ENCODE assay signal across 22 cellular contexts in the genomic region with DNA sequence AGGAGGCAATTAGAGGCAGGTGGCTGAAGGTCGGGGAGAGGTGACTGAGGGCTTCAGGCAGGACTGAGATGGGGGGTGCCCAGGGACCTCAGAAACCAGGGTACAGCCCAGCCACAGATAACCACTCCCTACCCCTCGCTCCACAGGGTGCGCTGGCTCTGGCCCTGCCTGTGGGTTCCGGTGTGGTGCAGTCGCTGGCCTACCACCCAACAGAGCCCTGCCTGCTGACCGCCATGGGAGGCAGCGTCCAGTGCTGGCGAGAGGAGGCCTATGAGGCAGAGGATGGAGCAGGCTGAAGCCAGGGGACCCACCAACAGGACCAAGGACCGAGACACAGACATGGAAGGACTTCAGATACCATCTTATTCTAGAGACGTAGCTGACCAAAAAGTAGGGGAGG. TPM values are rescaled to one million over a fixed set of nuclear protein-coding genes. Genes with fewer than 3 reads are reported as not detected.
DNase-seq lines count a peak whose midpoint lies in the region; ATAC-seq and TF ChIP-seq lines count a peak whose summit lies in the region.
"Had no signal": no experiment of that assay in that cellular context is flagged by ENCODE, and none has a peak within 500 bp of the region (broad histone marks: within the 10 kb centered on the region; RNA-seq: fewer than 3 reads in every experiment).

No MANE protein-coding gene starts in this region.

- H3K4me1 ChIP-seq in osteoblast (ENCODE audit: insufficient read depth, low read length), result peaks cover 4% of the 10 kb centered on the region
- H3K4me1 ChIP-seq: Caco-2 had no signal

- H3K27ac ChIP-seq in osteoblast (ENCODE audit: low read depth, low read length), result no peak overlapping the region
- H3K27ac ChIP-seq: C4-2B, SJSA1 had no signal

- peaks cover 59% of the 10 kb centered on the region for H3K36me3 ChIP-seq in osteoblast (ENCODE audit: insufficient read depth, low read length)

- H3K4me2 ChIP-seq in osteoblast (ENCODE audit: insufficient read depth, low read length), result no peak overlapping the region

- TF ChIP-seq CTCF in osteoblast (IDR thresholded peaks at IDR 0.05; ENCODE audit: extremely low read depth, low read depth, low read length), result no peak

- no peak overlapping the region for H2AFZ ChIP-seq in osteoblast (ENCODE audit: low read length)

- no peak for DNase-seq in activated CD4-positive, alpha-beta T cell treated with anti-CD3 and anti-CD28 coated beads, Interleukin-2, amount 10 ng/mL, durations not matched to agents 7 days and 5 days
- no peak for DNase-seq in activated CD4-positive, alpha-beta T cell treated with anti-CD3 and anti-CD28 coated beads, Interleukin-2, amount 50 U/mL, for 4 hours
- DNase-seq in T-helper 17 cell (no peak), osteoblast (ENCODE audit: insufficient read length, low spot score, missing footprints) (peak; percentile 31)
- no peak for DNase-seq in activated T-helper 2 cell treated with anti-CD3 and anti-CD28 coated beads, Interferon-gamma antibody, Interleukin-2, Interleukin-4, amounts not matched to agents 10 μg/mL and 5 μg/mL and 100 μg/mL, durations not matched to agents 14 hours and 24 hours and 36 hours (ENCODE audit: low spot score)
- DNase-seq: Caco-2; CD8-positive, alpha-beta T cell; HCEC 1CT; NCI-H1048; NCI-H1417; NCI-H1694; NCI-H2029 treated with DMSO at 0.1 percent for 48 hours; NCI-H446 treated with DMSO at 0.1 percent for 48 hours; NCI-H526 treated with DMSO at 0.1 percent for 48 hours; Right ventricle myocardium superior; RPMI8226 had no signal

- POLR2A ChIA-PET in activated CD4-positive, alpha-beta T cell treated with anti-CD3 and anti-CD28 coated beads, Interleukin-2, amount 10 ng/mL, durations not matched to agents 7 days and 5 days (lab: Charles Lee), result no interaction called here

- peaks cover 25% of the 10 kb centered on the region for H3K79me2 ChIP-seq in osteoblast (ENCODE audit: insufficient read depth, low read length)

- no peak for ATAC-seq in T-helper 17 cell
- no peak for ATAC-seq in GM21360 (IDR thresholded peaks at IDR 0.05; ENCODE audit: unreplicated experiment)
- ATAC-seq: CD8-positive, alpha-beta T cell had no signal

- H3K27me3 Mint-ChIP-seq in activated CD4-positive, alpha-beta T cell treated with anti-CD3 and anti-CD28 coated beads, Interleukin-2, amount 10 ng/mL, durations not matched to agents 7 days and 5 days, result no peaks in the 10 kb centered on the region
- no peaks in the 10 kb centered on the region for H3K27me3 Mint-ChIP-seq in T-helper 17 cell
- no peaks in the 10 kb centered on the region for H3K27me3 Mint-ChIP-seq in activated T-helper 2 cell treated with anti-CD3 and anti-CD28 coated beads, Interferon-gamma antibody, Interleukin-2, Interleukin-4, amounts not matched to agents 10 μg/mL and 5 μg/mL and 100 μg/mL, durations not matched to agents 14 hours and 24 hours and 36 hours (ENCODE audit: low read depth)
- H3K27me3 Mint-ChIP-seq: B cell, IgD-negative memory B cell had no signal

- H3K9me3 ChIP-seq in T-helper 17 cell (ENCODE audit: control insufficient read depth, low read length, poor library complexity, severe bottlenecking) (no peaks in the 10 kb centered on the region), osteoblast (ENCODE audit: low read depth, low read length) (no peaks in the 10 kb centered on the region)
- H3K9me3 ChIP-seq: Caco-2, SJSA1 had no signal

- no peaks in the 10 kb centered on the region for H3K9me3 Mint-ChIP-seq in activated CD4-positive, alpha-beta T cell treated with anti-CD3 and anti-CD28 coated beads, Interleukin-2, amount 10 ng/mL, durations not matched to agents 7 days and 5 days
- H3K9me3 Mint-ChIP-seq in activated T-helper 2 cell treated with anti-CD3 and anti-CD28 coated beads, Interferon-gamma antibody, Interleukin-2, Interleukin-4, amounts not matched to agents 10 μg/mL and 5 μg/mL and 100 μg/mL, durations not matched to agents 14 hours and 24 hours and 36 hours, result no peaks in the 10 kb centered on the region
- H3K9me3 Mint-ChIP-seq: CD8-positive, alpha-beta T cell; IgD-negative memory B cell had no signal

- peaks cover 34% of the 10 kb centered on the region for H3K36me3 Mint-ChIP-seq in activated CD4-positive, alpha-beta T cell treated with anti-CD3 and anti-CD28 coated beads, Interleukin-2, amount 10 ng/mL, durations not matched to agents 7 days and 5 days (ENCODE audit: low read depth)
- peaks cover 6% of the 10 kb centered on the region for H3K36me3 Mint-ChIP-seq in T-helper 17 cell (ENCODE audit: low read depth)
- H3K36me3 Mint-ChIP-seq in activated T-helper 2 cell treated with anti-CD3 and anti-CD28 coated beads, Interferon-gamma antibody, Interleukin-2, Interleukin-4, amounts not matched to agents 10 μg/mL and 5 μg/mL and 100 μg/mL, durations not matched to agents 14 hours and 24 hours and 36 hours (ENCODE audit: low read depth), result peaks cover 75% of the 10 kb centered on the region

- intact Hi-C loops in activated T-helper 2 cell treated with anti-CD3 and anti-CD28 coated beads, Interferon-gamma antibody, Interleukin-2, Interleukin-4, amounts not matched to agents 10 μg/mL and 5 μg/mL and 100 μg/mL, durations not matched to agents 14 hours and 24 hours and 36 hours (cut with micrococcal nuclease), result no loop called here

- no peaks in the 10 kb centered on the region for H3K27me3 ChIP-seq in osteoblast (ENCODE audit: insufficient read depth, low read length)
- H3K27me3 ChIP-seq: SJSA1 had no signal

- no peak overlapping the region for H3K4me3 ChIP-seq in osteoblast (ENCODE audit: insufficient read depth, low read length)
- H3K4me3 ChIP-seq: SJSA1 had no signal

- no peak overlapping the region for H3K4me3 Mint-ChIP-seq in activated CD4-positive, alpha-beta T cell treated with anti-CD3 and anti-CD28 coated beads, Interleukin-2, amount 10 ng/mL, durations not matched to agents 7 days and 5 days
- no peak overlapping the region for H3K4me3 Mint-ChIP-seq in T-helper 17 cell
- no peak overlapping the region for H3K4me3 Mint-ChIP-seq in activated T-helper 2 cell treated with anti-CD3 and anti-CD28 coated beads, Interferon-gamma antibody, Interleukin-2, Interleukin-4, amounts not matched to agents 10 μg/mL and 5 μg/mL and 100 μg/mL, durations not matched to agents 14 hours and 24 hours and 36 hours (ENCODE audit: low read depth)
- H3K4me3 Mint-ChIP-seq: B cell; CD8-positive, alpha-beta T cell had no signal

- CTCF ChIA-PET in activated CD4-positive, alpha-beta T cell treated with anti-CD3 and anti-CD28 coated beads, Interleukin-2, amount 10 ng/mL, durations not matched to agents 7 days and 5 days (lab: Charles Lee), result interaction anchor here (1.2 to 1.9 kb wide), 3 partner anchors 9 to 290 kb away, joined by 3 to 6 read pairs (median 4); a partner anchor contains a TSS

- peak overlapping the region; percentile 31 for H3K27ac Mint-ChIP-seq in activated CD4-positive, alpha-beta T cell treated with anti-CD3 and anti-CD28 coated beads, Interleukin-2, amount 10 ng/mL, durations not matched to agents 7 days and 5 days
- H3K27ac Mint-ChIP-seq in T-helper 17 cell, result peak overlapping the region; percentile 6
- no peak overlapping the region for H3K27ac Mint-ChIP-seq in activated T-helper 2 cell treated with anti-CD3 and anti-CD28 coated beads, Interferon-gamma antibody, Interleukin-2, Interleukin-4, amounts not matched to agents 10 μg/mL and 5 μg/mL and 100 μg/mL, durations not matched to agents 14 hours and 24 hours and 36 hours
- H3K27ac Mint-ChIP-seq: B cell; CD8-positive, alpha-beta T cell had no signal

- peaks cover 30% of the 10 kb centered on the region for H3K4me1 Mint-ChIP-seq in activated CD4-positive, alpha-beta T cell treated with anti-CD3 and anti-CD28 coated beads, Interleukin-2, amount 10 ng/mL, durations not matched to agents 7 days and 5 days
- H3K4me1 Mint-ChIP-seq in T-helper 17 cell, result peaks cover 19% of the 10 kb centered on the region
- H3K4me1 Mint-ChIP-seq in activated T-helper 2 cell treated with anti-CD3 and anti-CD28 coated beads, Interferon-gamma antibody, Interleukin-2, Interleukin-4, amounts not matched to agents 10 μg/mL and 5 μg/mL and 100 μg/mL, durations not matched to agents 14 hours and 24 hours and 36 hours (ENCODE audit: low read depth), result peaks cover 12% of the 10 kb centered on the region

- H4K20me1 ChIP-seq in osteoblast (ENCODE audit: insufficient read depth, low read length), result peaks cover 31% of the 10 kb centered on the region

RNA-seq across cellular contexts. Expression of a gene that starts 6.3 kb away (rescaled TPM):
- 100 to 1,000 TPM in 1 of 2 experiments, 10 to 100 TPM in 1; 89.9 to 102 TPM for total RNA-seq in activated CD4-positive, alpha-beta T cell treated with anti-CD3 and anti-CD28 coated beads, Interleukin-2, amount 10 ng/mL, durations not matched to agents 7 days and 5 days
- total RNA-seq in T-helper 17 cell (100 to 1,000 TPM; 126 to 147 TPM), osteoblast (50.4 and 52.5 TPM in 2 replicates)
- total RNA-seq in activated T-helper 2 cell treated with anti-CD3 and anti-CD28 coated beads, Interferon-gamma antibody, Interleukin-2, Interleukin-4, amounts not matched to agents 10 μg/mL and 5 μg/mL and 100 μg/mL, durations not matched to agents 14 hours and 24 hours and 36 hours, result 122 and 134 TPM in 2 replicates

RNA-seq across cellular contexts. Expression of a gene that starts 8.8 kb away (rescaled TPM):
- 10 to 100 TPM; 14.4 to 19.6 TPM for total RNA-seq in activated CD4-positive, alpha-beta T cell treated with anti-CD3 and anti-CD28 coated beads, Interleukin-2, amount 10 ng/mL, durations not matched to agents 7 days and 5 days
- 10 to 100 TPM; 10.5 to 11.1 TPM for total RNA-seq in T-helper 17 cell
- 5.0 and 8.0 TPM in 2 replicates for total RNA-seq in osteoblast
- total RNA-seq in activated T-helper 2 cell treated with anti-CD3 and anti-CD28 coated beads, Interferon-gamma antibody, Interleukin-2, Interleukin-4, amounts not matched to agents 10 μg/mL and 5 μg/mL and 100 μg/mL, durations not matched to agents 14 hours and 24 hours and 36 hours, result 23.1 and 23.7 TPM in 2 replicates

RNA-seq across cellular contexts. Expression of a gene that starts 8.8 kb away (rescaled TPM):
- 100 to 1,000 TPM; 130 to 143 TPM for total RNA-seq in activated CD4-positive, alpha-beta T cell treated with anti-CD3 and anti-CD28 coated beads, Interleukin-2, amount 10 ng/mL, durations not matched to agents 7 days and 5 days
- total RNA-seq in T-helper 17 cell (100 to 1,000 TPM; 157 to 181 TPM), osteoblast (35.8 and 43.0 TPM in 2 replicates)
- total RNA-seq in activated T-helper 2 cell treated with anti-CD3 and anti-CD28 coated beads, Interferon-gamma antibody, Interleukin-2, Interleukin-4, amounts not matched to agents 10 μg/mL and 5 μg/mL and 100 μg/mL, durations not matched to agents 14 hours and 24 hours and 36 hours, result 133 and 147 TPM in 2 replicates

RNA-seq across cellular contexts. Expression of a gene that starts 12.4 kb away (rescaled TPM):
- total RNA-seq in activated CD4-positive, alpha-beta T cell treated with anti-CD3 and anti-CD28 coated beads, Interleukin-2, amount 10 ng/mL, durations not matched to agents 7 days and 5 days, result not detected
- total RNA-seq in T-helper 17 cell, result not detected
- not detected in 2 replicates for total RNA-seq in osteoblast
- total RNA-seq in activated T-helper 2 cell treated with anti-CD3 and anti-CD28 coated beads, Interferon-gamma antibody, Interleukin-2, Interleukin-4, amounts not matched to agents 10 μg/mL and 5 μg/mL and 100 μg/mL, durations not matched to agents 14 hours and 24 hours and 36 hours, result not detected in 2 replicates
- total RNA-seq: B cell; Caco-2; CD8-positive, alpha-beta T cell; H1; Right ventricle myocardium superior; SJSA1 had no signal

RNA-seq across cellular contexts. Expression of a gene that starts 21.1 kb away (rescaled TPM):
- total RNA-seq in activated CD4-positive, alpha-beta T cell treated with anti-CD3 and anti-CD28 coated beads, Interleukin-2, amount 10 ng/mL, durations not matched to agents 7 days and 5 days, result 1 to 10 TPM; 5.3 to 5.9 TPM
- total RNA-seq in T-helper 17 cell (1 to 10 TPM; 2.9 to 3.5 TPM), osteoblast (17.1 and 18.5 TPM in 2 replicates)
- total RNA-seq in activated T-helper 2 cell treated with anti-CD3 and anti-CD28 coated beads, Interferon-gamma antibody, Interleukin-2, Interleukin-4, amounts not matched to agents 10 μg/mL and 5 μg/mL and 100 μg/mL, durations not matched to agents 14 hours and 24 hours and 36 hours, result 8.8 and 9.4 TPM in 2 replicates
